ENCODE assay signal across 23 cellular contexts in the genomic region with DNA sequence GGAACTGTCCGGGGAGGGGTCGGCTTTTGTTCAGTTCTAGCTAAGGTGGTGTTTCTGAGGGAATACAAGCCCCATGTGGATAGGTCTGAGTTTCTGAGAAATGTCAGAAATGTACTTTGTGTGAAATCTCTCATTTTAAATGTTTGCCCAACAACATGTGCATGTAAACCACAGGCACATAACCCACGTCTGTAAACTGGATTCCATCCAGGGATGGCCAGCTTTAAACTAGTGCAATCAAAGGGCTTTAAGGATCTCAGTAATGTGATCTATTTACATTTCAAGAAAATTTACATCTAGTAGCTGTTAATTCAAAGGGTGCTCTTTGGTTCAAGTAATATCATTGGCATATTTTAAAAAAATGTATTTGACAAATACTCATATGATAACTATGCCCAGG.
"Had no signal": no experiment of that assay in that cellular context is flagged by ENCODE, and none has a peak within 500 bp of the region (broad histone marks: within the 10 kb centered on the region; RNA-seq: fewer than 3 reads in every experiment).

No MANE protein-coding gene starts in this region.

- H3K36me3 ChIP-seq: gastrocnemius medialis, sigmoid colon, spleen, thyroid gland, upper lobe of right lung had no signal

- H3K9me3 Mint-ChIP-seq: activated CD4-positive, alpha-beta memory T cell treated with anti-CD3 and anti-CD28 coated beads for 36 hours; activated naive CD4-positive, alpha-beta T cell treated with anti-CD3 and anti-CD28 coated beads, Interleukin-2, amount 10 ng/mL, durations not matched to agents 7 days and 5 days; activated naive CD8-positive, alpha-beta T cell treated with anti-CD3 and anti-CD28 coated beads, Interleukin-2, amount 50 U/mL, for 24 hours; activated T-cell treated with anti-CD3 and anti-CD28 coated beads, Interleukin-2, amount 50 U/mL, for 72 hours; dendritic cell treated with granulocyte-macrophage colony-stimulating factor and Interleukin-4, amounts not matched to agents 40 ng/mL and 50 ng/mL, for 4 days; memory B cell; natural killer cell treated with Interleukin-12 subunit alpha and Interleukin-12 subunit beta and Interleukin-15 and Interleukin-18, amount 100 ng/mL, for 72 hours had no signal

- H3K27me3 ChIP-seq: gastrocnemius medialis, sigmoid colon, spleen, thyroid gland, upper lobe of right lung had no signal

- ATAC-seq: activated naive CD8-positive, alpha-beta T cell treated with anti-CD3 and anti-CD28 coated beads, Interleukin-2, amount 50 U/mL, for 24 hours; activated T-cell treated with anti-CD3 and anti-CD28 coated beads, Interleukin-2, amount 50 U/mL, for 72 hours; gastrocnemius medialis; natural killer cell treated with Interleukin-12 subunit alpha and Interleukin-12 subunit beta and Interleukin-15 and Interleukin-18, amount 100 ng/mL, for 72 hours; stimulated activated naive CD8-positive, alpha-beta T cell treated with anti-CD3 and anti-CD28 coated beads, Interleukin-15, Interleukin-2, amounts not matched to agents 100 U/mL and 50 U/mL, for 24 hours had no signal

- DNase-seq: activated CD4-positive, alpha-beta memory T cell treated with anti-CD3 and anti-CD28 coated beads for 36 hours; activated CD4-positive, alpha-beta T cell treated with anti-CD3 and anti-CD28 coated beads for 48 hours; activated effector memory CD4-positive, alpha-beta T cell treated with anti-CD3 and anti-CD28 coated beads, Interleukin-2, amount 50 U/mL, for 16 hours; activated naive CD4-positive, alpha-beta T cell treated with anti-CD3 and anti-CD28 coated beads, Interleukin-2, amount 10 ng/mL, durations not matched to agents 7 days and 5 days; activated naive CD8-positive, alpha-beta T cell treated with anti-CD3 and anti-CD28 coated beads, Interleukin-2, amount 50 U/mL, for 24 hours; activated T-cell treated with anti-CD3 and anti-CD28 coated beads, Interleukin-2, amount 50 U/mL, for 72 hours; aorta; caudate nucleus; effector CD8-positive, alpha-beta T cell; gastrocnemius medialis; retina; sigmoid colon; spleen; stimulated activated CD4-positive, alpha-beta T cell treated with anti-CD3 and anti-CD28 coated beads, Interleukin-4, amount 100 ng/mL, for 24 hours; stimulated activated naive CD8-positive, alpha-beta T cell treated with anti-CD3 and anti-CD28 coated beads, Interleukin-15, Interleukin-2, amounts not matched to agents 100 U/mL and 50 U/mL, for 24 hours; substantia nigra; thyroid gland; upper lobe of right lung had no signal

- H3K27me3 Mint-ChIP-seq: activated CD4-positive, alpha-beta memory T cell treated with anti-CD3 and anti-CD28 coated beads for 36 hours; activated naive CD8-positive, alpha-beta T cell treated with anti-CD3 and anti-CD28 coated beads, Interleukin-2, amount 50 U/mL, for 24 hours; brain; progenitor cell of endocrine pancreas had no signal

- H3K4me1 Mint-ChIP-seq: activated naive CD8-positive, alpha-beta T cell treated with anti-CD3 and anti-CD28 coated beads, Interleukin-2, amount 50 U/mL, for 24 hours; brain; memory B cell had no signal

- H3K36me3 Mint-ChIP-seq: activated CD4-positive, alpha-beta memory T cell treated with anti-CD3 and anti-CD28 coated beads for 36 hours; activated naive CD4-positive, alpha-beta T cell treated with anti-CD3 and anti-CD28 coated beads, Interleukin-2, amount 10 ng/mL, durations not matched to agents 7 days and 5 days; brain; natural killer cell treated with Interleukin-12 subunit alpha and Interleukin-12 subunit beta and Interleukin-15 and Interleukin-18, amount 100 ng/mL, for 72 hours had no signal

- H3K27ac Mint-ChIP-seq: activated CD4-positive, alpha-beta memory T cell treated with anti-CD3 and anti-CD28 coated beads for 36 hours; activated naive CD4-positive, alpha-beta T cell treated with anti-CD3 and anti-CD28 coated beads, Interleukin-2, amount 10 ng/mL, durations not matched to agents 7 days and 5 days; activated naive CD8-positive, alpha-beta T cell treated with anti-CD3 and anti-CD28 coated beads, Interleukin-2, amount 50 U/mL, for 24 hours; activated T-cell treated with anti-CD3 and anti-CD28 coated beads, Interleukin-2, amount 50 U/mL, for 72 hours; brain; dendritic cell treated with granulocyte-macrophage colony-stimulating factor and Interleukin-4, amounts not matched to agents 40 ng/mL and 50 ng/mL, for 4 days; memory B cell; natural killer cell treated with Interleukin-12 subunit alpha and Interleukin-12 subunit beta and Interleukin-15 and Interleukin-18, amount 100 ng/mL, for 72 hours; progenitor cell of endocrine pancreas had no signal

- H3K4me1 ChIP-seq: gastrocnemius medialis, spleen, thyroid gland, upper lobe of right lung had no signal

- H3K4me3 ChIP-seq: gastrocnemius medialis, sigmoid colon, spleen, thyroid gland, upper lobe of right lung had no signal

- H3K4me3 Mint-ChIP-seq: activated CD4-positive, alpha-beta memory T cell treated with anti-CD3 and anti-CD28 coated beads for 36 hours; activated naive CD4-positive, alpha-beta T cell treated with anti-CD3 and anti-CD28 coated beads, Interleukin-2, amount 10 ng/mL, durations not matched to agents 7 days and 5 days; activated naive CD8-positive, alpha-beta T cell treated with anti-CD3 and anti-CD28 coated beads, Interleukin-2, amount 50 U/mL, for 24 hours; activated T-cell treated with anti-CD3 and anti-CD28 coated beads, Interleukin-2, amount 50 U/mL, for 72 hours; brain; dendritic cell treated with granulocyte-macrophage colony-stimulating factor and Interleukin-4, amounts not matched to agents 40 ng/mL and 50 ng/mL, for 4 days; memory B cell; natural killer cell treated with Interleukin-12 subunit alpha and Interleukin-12 subunit beta and Interleukin-15 and Interleukin-18, amount 100 ng/mL, for 72 hours had no signal

- H3K9me3 ChIP-seq: gastrocnemius medialis, sigmoid colon, spleen, thyroid gland, upper lobe of right lung had no signal

- H3K27ac ChIP-seq: gastrocnemius medialis, spleen, thyroid gland, upper lobe of right lung had no signal
